ENCODE assay signal across 9 cellular contexts in genomic region chr6:94088870-94089269, GRCh38.
"Had no signal": no experiment of that assay in that cellular context is flagged by ENCODE, and none has a peak within 500 bp of the region (broad histone marks: within the 10 kb centered on the region; RNA-seq: fewer than 3 reads in every experiment).

No MANE protein-coding gene starts in this region.

- ATAC-seq: GM23338, HCT116 had no signal

- H3K36me3 ChIP-seq: HAP-1 had no signal

- DNase-seq: GM23248, GOT3, H7, H9, HCEC 1CT, HFFc6 had no signal

- H3K4me3 ChIP-seq: GM23248, GM23338, HAP-1 had no signal

- H3K9me3 ChIP-seq: HAP-1 had no signal

- H3K27ac ChIP-seq: GM23248 had no signal

- H3K9ac ChIP-seq: GM23248 had no signal
